In genomic region chrX:57583477-57583876, GRCh38 we compare ENCODE assay signal across 21 cellular contexts.
"Had no signal": no experiment of that assay in that cellular context is flagged by ENCODE, and none has a peak within 500 bp of the region (broad histone marks: within the 10 kb centered on the region; RNA-seq: fewer than 3 reads in every experiment).

No MANE protein-coding gene starts in this region.

- DNase-seq: activated CD4-positive, alpha-beta T cell treated with anti-CD3 and anti-CD28 coated beads, Interleukin-2, amount 10 ng/mL, durations not matched to agents 24 days and 14 days; activated CD4-positive, CD25-positive, alpha-beta regulatory T cell; activated CD8-positive, alpha-beta memory T cell treated with anti-CD3 and anti-CD28 coated beads, Interleukin-2, amount 50 U/mL, for 48 hours; activated gamma-delta T cell treated with Interleukin-2 at 50 U/mL for 16 hours; activated T-cell treated with anti-CD3 and anti-CD28 coated beads, Interleukin-2, amount 50 U/mL, for 72 hours; amniotic stem cell; cortex of kidney; effector CD4-positive, alpha-beta T cell; esophagus squamous epithelium; foreskin melanocyte; heart left ventricle; kidney; left ventricle myocardium inferior; nucleus accumbens; right cardiac atrium; small intestine; stimulated activated CD4-positive, alpha-beta T cell treated with anti-CD3 and anti-CD28 coated beads, Interleukin-4, amount 100 ng/mL, for 4 hours; stimulated activated CD8-positive, alpha-beta memory T cell treated with anti-CD3 and anti-CD28 coated beads, Interleukin-4, amount 100 ng/mL, for 48 hours; stimulated activated naive CD4-positive, alpha-beta T cell treated with Interleukin-2 at 50 U/mL for 16 hours had no signal

- H3K27ac ChIP-seq: esophagus squamous epithelium, heart left ventricle, left ventricle myocardium inferior, tibial nerve, vagina had no signal

- H3K4me3 ChIP-seq: esophagus squamous epithelium, heart left ventricle, left ventricle myocardium inferior, tibial nerve, vagina had no signal

- ATAC-seq: activated T-cell treated with anti-CD3 and anti-CD28 coated beads, Interleukin-2, amount 50 U/mL, for 72 hours; heart left ventricle; right cardiac atrium had no signal

- H3K27me3 ChIP-seq: esophagus squamous epithelium, heart left ventricle, tibial nerve, vagina had no signal

- H3K9me3 ChIP-seq: esophagus squamous epithelium, heart left ventricle, left ventricle myocardium inferior, tibial nerve, vagina had no signal

- H3K36me3 ChIP-seq: esophagus squamous epithelium, heart left ventricle, left ventricle myocardium inferior, tibial nerve, vagina had no signal

- H3K4me1 ChIP-seq: esophagus squamous epithelium, heart left ventricle, left ventricle myocardium inferior, tibial nerve, vagina had no signal
